Comparison of ENCODE assay signal across 31 cellular contexts in the genomic region with DNA sequence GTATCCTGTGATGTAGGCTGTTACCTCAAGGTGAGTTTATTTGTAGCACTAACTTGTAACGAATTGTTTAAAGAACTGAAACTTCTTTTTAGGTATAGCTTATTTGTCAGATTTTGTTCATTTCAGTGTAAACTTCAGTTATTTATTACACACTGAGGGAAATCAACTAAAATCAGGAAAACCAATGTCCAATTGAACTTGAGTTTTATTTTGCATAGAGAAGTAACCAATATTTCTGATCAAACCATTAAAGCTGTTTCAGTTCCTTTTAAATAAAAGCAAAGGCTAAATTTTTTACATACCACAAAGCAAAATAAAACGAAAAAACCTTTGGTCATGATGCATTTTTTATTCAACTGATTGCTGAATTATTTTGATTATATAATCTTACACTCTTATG.
"Had no signal": no experiment of that assay in that cellular context is flagged by ENCODE, and none has a peak within 500 bp of the region (broad histone marks: within the 10 kb centered on the region; RNA-seq: fewer than 3 reads in every experiment).

No MANE protein-coding gene starts in this region.

- ATAC-seq: activated CD4-positive, alpha-beta T cell treated with anti-CD3 and anti-CD28 coated beads for 36 hours; activated CD8-positive, alpha-beta memory T cell treated with anti-CD3 and anti-CD28 coated beads, Interleukin-2, amount 10 ng/mL, durations not matched to agents 7 days and 5 days; activated CD8-positive, alpha-beta T cell treated with anti-CD3 and anti-CD28 coated beads, Interleukin-2, amount 10 ng/mL, durations not matched to agents 7 days and 5 days; activated naive CD8-positive, alpha-beta T cell treated with anti-CD3 and anti-CD28 coated beads, Interleukin-2, amount 50 U/mL, for 24 hours; activated T-helper 17 cell treated with anti-CD3 and anti-CD28 coated beads, Interleukin-2, amount 50 U/mL, for 72 hours; body of pancreas; effector memory CD8-positive, alpha-beta T cell; gastroesophageal sphincter; heart right ventricle had no signal

- H3K36me3 ChIP-seq: adrenal gland, esophagus squamous epithelium had no signal

- H3K27ac ChIP-seq: adrenal gland, body of pancreas, esophagus squamous epithelium, gastroesophageal sphincter, heart right ventricle had no signal

- H3K9me3 ChIP-seq: adrenal gland, body of pancreas, esophagus squamous epithelium, gastroesophageal sphincter, heart right ventricle had no signal

- H3K27me3 ChIP-seq: adrenal gland, body of pancreas, esophagus squamous epithelium, gastroesophageal sphincter, heart right ventricle had no signal

- FAIRE-seq: colon had no signal

- H3K4me3 ChIP-seq: adrenal gland, body of pancreas, esophagus squamous epithelium, gastroesophageal sphincter, heart right ventricle had no signal

- DNase-seq: activated CD4-positive, alpha-beta memory T cell treated with anti-CD3 and anti-CD28 coated beads for 36 hours; activated CD4-positive, alpha-beta T cell treated with anti-CD3 and anti-CD28 coated beads for 36 hours; activated CD4-positive, alpha-beta T cell treated with anti-CD3 and anti-CD28 coated beads, Interleukin-2, amount 10 ng/mL, durations not matched to agents 24 days and 14 days; activated CD4-positive, CD25-positive, alpha-beta regulatory T cell; activated CD4-positive, CD25-positive, alpha-beta regulatory T cell treated with anti-CD3 and anti-CD28 coated beads, Interleukin-2, amount 50 U/mL, for 72 hours; activated CD8-positive, alpha-beta memory T cell treated with anti-CD3 and anti-CD28 coated beads, Interleukin-2, amount 10 ng/mL, durations not matched to agents 7 days and 5 days; activated CD8-positive, alpha-beta memory T cell treated with anti-CD3 and anti-CD28 coated beads, Interleukin-2, amount 50 U/mL, for 4 hours; activated CD8-positive, alpha-beta T cell treated with anti-CD3 and anti-CD28 coated beads, Interleukin-2, amount 10 ng/mL, durations not matched to agents 7 days and 5 days; activated effector memory CD4-positive, alpha-beta T cell treated with Interleukin-2 at 50 U/mL for 16 hours; activated gamma-delta T cell treated with Interleukin-2 at 50 U/mL for 16 hours; activated naive CD4-positive, alpha-beta T cell treated with anti-CD3 and anti-CD28 coated beads for 36 hours; activated naive CD8-positive, alpha-beta T cell treated with anti-CD3 and anti-CD28 coated beads for 36 hours; activated naive CD8-positive, alpha-beta T cell treated with anti-CD3 and anti-CD28 coated beads, Interleukin-2, amount 50 U/mL, for 24 hours; activated T-cell treated with anti-CD3 and anti-CD28 coated beads, Interleukin-2, amount 50 U/mL, for 1 hour; adrenal gland; amygdala; aorta; body of pancreas; caudate nucleus; cortex of kidney; dermis blood vessel endothelial cell; effector CD4-positive, alpha-beta T cell; effector memory CD8-positive, alpha-beta T cell; erythroblast; esophagus squamous epithelium; foreskin melanocyte; heart right ventricle; T-helper 2 cell had no signal
